ENCODE assay signal across 12 cellular contexts in genomic region chr5:124504081-124504916, GRCh38.
DNase-seq lines count a peak whose midpoint lies in the region; ATAC-seq lines count a peak whose summit lies in the region.
"Had no signal": no experiment of that assay in that cellular context is flagged by ENCODE, and none has a peak within 500 bp of the region (broad histone marks: within the 10 kb centered on the region; RNA-seq: fewer than 3 reads in every experiment).

No MANE protein-coding gene starts in this region.

- in situ Hi-C loops in ACHN (cut with HindIII; ENCODE audit: low pct_ligation_motif_present, low pct_unique_long_range_greater_than_20kb, low sequenced_read_pairs): no loop called here

- peak; percentile 24 for DNase-seq in myocyte (ENCODE audit: low read depth)
- no peak for DNase-seq in RPMI8226
- no peak for DNase-seq in SHP77 treated with DMSO at 0.1 percent for 48 hours (lab: John Stamatoyannopoulos, UW)
- no peak for DNase-seq in activated T-cell treated with anti-CD3 and anti-CD28 coated beads, Interleukin-2, amount 50 U/mL, for 48 hours
- DNase-seq in ACHN: no peak
- DNase-seq: body of pancreas; foreskin fibroblast; naive thymus-derived CD4-positive, alpha-beta T cell; NCI-H526 treated with DMSO at 0.1 percent for 48 hours had no signal

- ATAC-seq in GM18870 (IDR thresholded peaks at IDR 0.05; ENCODE audit: unreplicated experiment) (peak; percentile 97), HG02588 (IDR thresholded peaks at IDR 0.05; ENCODE audit: unreplicated experiment) (peak; percentile 96), HG03571 (IDR thresholded peaks at IDR 0.05; ENCODE audit: unreplicated experiment) (peak; percentile 94)
- ATAC-seq: body of pancreas; naive thymus-derived CD4-positive, alpha-beta T cell had no signal
